In the genomic region with DNA sequence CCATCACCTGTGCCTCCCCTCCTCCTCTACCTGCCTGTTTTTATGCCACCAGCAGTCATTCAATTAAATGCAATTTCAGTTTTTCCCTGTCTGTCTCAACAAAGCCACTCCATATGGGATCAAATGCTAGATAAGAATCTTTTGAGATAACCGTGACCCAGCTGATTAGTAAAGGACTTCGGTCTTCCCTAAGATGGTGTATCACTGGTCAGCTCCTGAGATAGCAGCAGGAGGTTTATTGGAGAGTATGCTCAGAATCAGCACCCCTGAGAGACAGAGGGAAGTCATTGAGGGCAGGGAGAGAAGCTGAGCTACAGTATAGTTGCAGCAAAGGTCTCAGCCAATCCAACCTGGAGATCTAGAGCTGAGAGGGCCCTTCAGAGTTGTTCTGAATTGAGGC, we compare ENCODE assay signal across 17 cellular contexts.
DNase-seq lines count a peak whose midpoint lies in the region; ATAC-seq, FAIRE-seq and TF ChIP-seq lines count a peak whose summit lies in the region.
"Had no signal": no experiment of that assay in that cellular context is flagged by ENCODE, and none has a peak within 500 bp of the region (broad histone marks: within the 10 kb centered on the region; RNA-seq: fewer than 3 reads in every experiment).

No MANE protein-coding gene starts in this region.

- H3K9me3 Mint-ChIP-seq in GM23338 (no peaks in the 10 kb centered on the region), mesothelial cell of epicardium (peaks cover 4% of the 10 kb centered on the region)
- H3K9me3 Mint-ChIP-seq: CD4-positive, alpha-beta memory T cell; H9 had no signal

- H2AFZ ChIP-seq in GM23338 = peak overlapping the region; percentile 54; the same call in 1 of the 2 replicates
- H2AFZ ChIP-seq in H1 (ENCODE audit: low read length) = 0 out of 2 replicates have a peak overlapping the region, but pooled peaks have one; percentile 9
- H2AFZ ChIP-seq in MM.1S (ENCODE audit: low read length) = no peak overlapping the region

- H3K9me3 ChIP-seq in H1 (ENCODE audit: insufficient read depth in 2 of 2, low read depth in 1 of 2, low read length in 1 of 2) = no peaks in the 10 kb centered on the region
- H3K9me3 ChIP-seq in MM.1S (replicated peaks; ENCODE audit: insufficient read depth, low read length) = no peaks in the 10 kb centered on the region

- DNase-seq in GM23338 (ENCODE audit: low spot score) (no peak), NCI-H146 treated with DMSO at 0.1 percent for 48 hours (lab: John Stamatoyannopoulos, UW; ENCODE audit: unreplicated experiment) (peak; percentile 67), H1 (ENCODE audit: low read depth in 1 of 2, low spot score in 2 of 2) (no peak), mesothelial cell of epicardium (ENCODE audit: low spot score in 2 of 2, unreplicated experiment in 2 of 2) (no peak), MM.1S (no peak), NCI-H774 (lab: John Stamatoyannopoulos, UW) (no peak), putamen (ENCODE audit: low spot score) (no peak)
- DNase-seq: C1 segment of cervical spinal cord; CD4-positive, alpha-beta memory T cell; COR-L47; DMS153; DND-41; H9 had no signal

- POLR2A ChIA-PET in H1 (lab: Charles Lee; ENCODE audit: partially characterized antibody) = no interaction called here

- H3K27ac ChIP-seq in GM23338 (ENCODE audit: low read depth) = no peak overlapping the region
- no peak overlapping the region for H3K27ac ChIP-seq in H1 (ENCODE audit: low read depth, low read length)
- no peak overlapping the region for H3K27ac ChIP-seq in MM.1S (ENCODE audit: low read length)

- peaks cover 6% of the 10 kb centered on the region for H3K27me3 Mint-ChIP-seq in GM23338 (ENCODE audit: insufficient read depth, low read depth, poor library complexity)
- H3K27me3 Mint-ChIP-seq in mesothelial cell of epicardium (ENCODE audit: low read depth) = no peaks in the 10 kb centered on the region
- H3K27me3 Mint-ChIP-seq: CD4-positive, alpha-beta memory T cell had no signal

- H2BK15ac ChIP-seq in H1 (ENCODE audit: low read length) = no peak overlapping the region

- H4K91ac ChIP-seq in H1 (replicated peaks; ENCODE audit: insufficient read length, low read length) = no peak overlapping the region

- H3K9ac ChIP-seq in H1 (replicated peaks in 1 of 4; ENCODE audit: extremely low read depth in 1 of 4, low read depth in 3 of 4, low read length in 3 of 4) (no peak overlapping the region), MM.1S (ENCODE audit: low read length) (no peak overlapping the region)

- H3F3A ChIP-seq in GM23338 (replicated peaks; ENCODE audit: low read depth) = no peaks in the 10 kb centered on the region
- no peaks in the 10 kb centered on the region for H3F3A ChIP-seq in MM.1S (ENCODE audit: insufficient read depth, low read length)

- H3K79me1 ChIP-seq in H1 (ENCODE audit: low read depth, low read length) = no peaks in the 10 kb centered on the region

- H3K27ac Mint-ChIP-seq in GM23338 (no peak overlapping the region), mesothelial cell of epicardium (peak overlapping the region; percentile 3)
- H3K27ac Mint-ChIP-seq: CD4-positive, alpha-beta memory T cell had no signal

- no peak overlapping the region for H2BK120ac ChIP-seq in H1 (replicated peaks; ENCODE audit: low read depth, low read length)

- ATAC-seq in GM23338 (no peak), HG02973 (IDR thresholded peaks at IDR 0.05; ENCODE audit: unreplicated experiment) (no peak)
- ATAC-seq: HCT116 had no signal

- no peak for TF ChIP-seq POLR2A in H1 (IDR thresholded peaks at IDR 0.05; ENCODE audit: control extremely low read depth in 1 of 2, low read depth in 2 of 2, low read length in 2 of 2)

- TF ChIP-seq EP300 in H1 (IDR thresholded peaks at IDR 0.05; ENCODE audit: borderline replicate concordance in 1 of 2, low read depth in 2 of 2, low read length in 2 of 2) = no peak

- H3K4me3 ChIP-seq in GM23338 = no peak overlapping the region
- H3K4me3 ChIP-seq in H1 (ENCODE audit: extremely low read depth in 1 of 4, insufficient read depth in 2 of 4, low read depth in 3 of 4, low read length in 4 of 4) = no peak overlapping the region
- no peak overlapping the region for H3K4me3 ChIP-seq in MM.1S (ENCODE audit: low read length)

- H3K4me1 Mint-ChIP-seq in GM23338 (peaks cover 9% of the 10 kb centered on the region), mesothelial cell of epicardium (peaks cover 49% of the 10 kb centered on the region)

- H3K9me2 ChIP-seq in GM23338 (ENCODE audit: insufficient read depth) (no peaks in the 10 kb centered on the region), MM.1S (replicated peaks; ENCODE audit: insufficient read depth, low read length) (no peaks in the 10 kb centered on the region)

- H3K14ac ChIP-seq in H1 (ENCODE audit: insufficient read length) = no peak overlapping the region

- no peak for TF ChIP-seq CTCF in GM23338 (conservative IDR thresholded peaks at IDR 0.05; ENCODE audit: low read depth in 2 of 2)
- no peak for TF ChIP-seq CTCF in H1 (IDR thresholded peaks at IDR 0.05; ENCODE audit: control extremely low read depth in 1 of 3, insufficient read depth in 1 of 3, low read depth in 1 of 3, low read length in 3 of 3)
- TF ChIP-seq CTCF in mesothelial cell of epicardium (IDR thresholded peaks at IDR 0.05; ENCODE audit: unreplicated experiment) = no peak
- TF ChIP-seq CTCF in MM.1S (IDR thresholded peaks at IDR 0.05; ENCODE audit: low read length) = no peak

- H2BK5ac ChIP-seq in H1 (ENCODE audit: low read depth, low read length) = no peak overlapping the region

- no peaks in the 10 kb centered on the region for H3K27me3 ChIP-seq in GM23338 (ENCODE audit: insufficient read depth)
- H3K27me3 ChIP-seq in H1 (replicated peaks in 1 of 4; ENCODE audit: control insufficient read depth in 3 of 4, extremely low read depth in 1 of 4, insufficient read depth in 3 of 4, low read length in 3 of 4) = no peaks in the 10 kb centered on the region
- no peaks in the 10 kb centered on the region for H3K27me3 ChIP-seq in MM.1S (replicated peaks; ENCODE audit: insufficient read depth, low read length)

- H3K23ac ChIP-seq in H1 (ENCODE audit: insufficient read length) = no peak overlapping the region

- H3K79me2 ChIP-seq in GM23338 (replicated peaks; ENCODE audit: insufficient read depth) (no peaks in the 10 kb centered on the region), H1 (ENCODE audit: control insufficient read depth in 1 of 2, insufficient read depth in 2 of 2, low read length in 2 of 2) (no peaks in the 10 kb centered on the region), MM.1S (ENCODE audit: low read length) (no peaks in the 10 kb centered on the region)

- TF ChIP-seq RAD21 in H1 (IDR thresholded peaks at IDR 0.05 in 1 of 2, conservative IDR thresholded peaks at IDR 0.05 in 1 of 2; ENCODE audit: low read depth in 2 of 2, low read length in 2 of 2) = no peak

- H4K5ac ChIP-seq in H1 (ENCODE audit: insufficient read length, low read depth, low read length) = no peak overlapping the region

- H3K23me2 ChIP-seq in H1 (ENCODE audit: low read depth, low read length) = no peaks in the 10 kb centered on the region

- H3K36me3 Mint-ChIP-seq in GM23338 (ENCODE audit: low read depth) (no peaks in the 10 kb centered on the region), mesothelial cell of epicardium (no peaks in the 10 kb centered on the region)
- H3K36me3 Mint-ChIP-seq: CD4-positive, alpha-beta memory T cell had no signal

- H4K20me1 ChIP-seq in GM23338 (replicated peaks; ENCODE audit: insufficient read depth) (no peaks in the 10 kb centered on the region), H1 (replicated peaks in 1 of 2; ENCODE audit: control insufficient read depth in 1 of 2, insufficient read depth in 2 of 2, low read length in 2 of 2) (no peaks in the 10 kb centered on the region), MM.1S (ENCODE audit: insufficient read depth, low read length) (no peaks in the 10 kb centered on the region)

- 79% methylated on average over 2 of the region's 2 CpGs; no CpG with 5 or more reads in 1 of the 2 experiments for WGBS in H1 (ENCODE audit: extremely low coverage in 1 of 2, insufficient coverage in 1 of 2, insufficient read length in 1 of 2, insufficient replicate concordance in 2 of 2, low coverage in 1 of 2, low lambda C conversion rate in 2 of 2, missing lambda C conversion rate in 1 of 2), 2 experiments

- no peak overlapping the region for H2BK12ac ChIP-seq in H1 (ENCODE audit: low read depth, low read length)

- no peak overlapping the region for H2AK5ac ChIP-seq in H1 (ENCODE audit: low read depth, low read length)

- no peak overlapping the region for H3K4me3 Mint-ChIP-seq in GM23338
- no peak overlapping the region for H3K4me3 Mint-ChIP-seq in mesothelial cell of epicardium
- H3K4me3 Mint-ChIP-seq: CD4-positive, alpha-beta memory T cell; H9 had no signal

- no peak overlapping the region for H3K4me2 ChIP-seq in GM23338
- H3K4me2 ChIP-seq in H1 (ENCODE audit: insufficient read depth in 1 of 2, low read depth in 2 of 2, low read length in 2 of 2) = no peak overlapping the region
- no peak overlapping the region for H3K4me2 ChIP-seq in MM.1S (ENCODE audit: low read depth, low read length)

- H3K36me3 ChIP-seq in GM23338 (ENCODE audit: insufficient read depth) (no peaks in the 10 kb centered on the region), H1 (ENCODE audit: control insufficient read depth in 2 of 4, insufficient read depth in 4 of 4, low read length in 3 of 4) (no peaks in the 10 kb centered on the region), MM.1S (replicated peaks; ENCODE audit: insufficient read depth, low read length) (no peaks in the 10 kb centered on the region)

- H4K8ac ChIP-seq in H1 (ENCODE audit: extremely low read depth, insufficient read depth, low read length) = no peak overlapping the region

- CTCF ChIA-PET in H1 (lab: Charles Lee; ENCODE audit: partially characterized antibody) = interaction anchor here (0.7 to 1.2 kb wide), 3 partner anchors 11 to 183 kb away, joined by 3 read pairs; no protein-coding TSS in a partner anchor

- no peak overlapping the region for H3K18ac ChIP-seq in H1 (ENCODE audit: extremely low read depth, low read length)

- FAIRE-seq in H1 (lab: Jason Lieb, UNC) = no peak
- FAIRE-seq: G401.6, GM12892 had no signal

- H3K56ac ChIP-seq in H1 (replicated peaks; ENCODE audit: insufficient read length, low read depth, low read length) = no peak overlapping the region

- no peak overlapping the region; the same call in 1 of the 2 replicates for H2BK20ac ChIP-seq in H1 (ENCODE audit: low read length)

- H3K4me1 ChIP-seq in GM23338 (ENCODE audit: insufficient read depth) (0 out of 2 replicates have a peak, but pooled peaks cover 6% of the 10 kb centered on the region), H1 (replicated peaks in 1 of 4; ENCODE audit: control insufficient read depth in 3 of 4, insufficient read depth in 4 of 4, low read length in 3 of 4) (no peaks in the 10 kb centered on the region; a peak in 2 of 7 replicates), MM.1S (ENCODE audit: low read length) (no peaks in the 10 kb centered on the region)

- H3K4ac ChIP-seq in H1 (replicated peaks; ENCODE audit: insufficient read length, low read depth, low read length) = no peak overlapping the region

TF ChIP-seq in GM23338, 12 proteins besides CTCF, POLR2A, EP300 and RAD21 (continues in another document):
- TF ChIP-seq ZNF331 (CRISPR knock-in tag; IDR thresholded peaks at IDR 0.05; ENCODE audit: low read depth) = no peak

TF ChIP-seq in H1, 55 proteins besides CTCF, POLR2A, EP300 and RAD21 (continues in another document):
- TF ChIP-seq JUND (IDR thresholded peaks at IDR 0.05; ENCODE audit: low read length) (no peak), JUN (IDR thresholded peaks at IDR 0.05; ENCODE audit: low read depth, low read length) (no peak), KDM5A (IDR thresholded peaks at IDR 0.05; ENCODE audit: low read length) (no peak)
